7 cellular contexts compared by ENCODE assay signal in the genomic region with DNA sequence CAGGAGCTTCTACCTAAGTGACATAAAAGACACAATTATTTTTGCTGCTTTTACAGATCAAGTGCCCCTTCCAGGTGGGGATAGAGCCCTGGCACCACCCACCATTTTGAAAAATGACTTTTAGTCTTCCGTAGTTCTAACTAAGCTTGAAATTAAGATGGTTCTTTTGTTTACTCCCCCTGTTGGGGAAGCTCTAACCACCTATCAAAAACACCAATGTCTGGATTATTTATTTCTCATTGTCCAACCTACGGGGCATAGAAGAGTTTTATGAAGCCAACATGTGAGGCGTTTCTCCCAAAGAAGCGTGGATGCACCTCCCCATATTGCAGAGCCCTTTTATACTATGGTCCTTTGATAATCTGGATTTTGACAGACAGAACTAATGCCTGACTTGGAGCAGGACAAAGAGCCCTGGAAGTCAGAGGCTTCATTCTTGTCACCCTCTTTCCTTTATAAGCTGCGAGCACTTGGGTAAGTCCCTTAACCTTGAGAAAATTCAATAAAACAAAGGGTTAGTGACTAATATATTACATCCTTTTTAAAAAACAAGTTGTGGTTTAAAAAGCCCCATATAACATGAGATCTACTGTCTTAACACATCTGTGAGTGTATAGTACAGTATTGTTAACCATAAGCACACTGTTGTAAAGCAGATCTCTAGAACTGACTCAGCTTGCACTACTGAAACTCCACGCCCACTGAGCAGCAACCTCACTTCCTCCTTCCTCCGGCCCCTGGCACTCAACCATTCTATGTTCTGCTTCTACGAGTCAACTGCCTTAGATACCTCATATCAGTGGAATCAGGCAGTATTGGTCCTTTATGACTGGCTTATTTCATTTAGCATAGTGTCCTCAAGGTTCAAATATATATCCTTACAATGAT.
DNase-seq lines count a peak whose midpoint lies in the region; ATAC-seq lines count a peak whose summit lies in the region.

No MANE protein-coding gene starts in this region.

- H3K27ac ChIP-seq in naive thymus-derived CD4-positive, alpha-beta T cell (ENCODE audit: low read depth, low read length) = peak overlapping the region; percentile 15

- peaks cover 0 to 18% (median 11%) of the 10 kb centered on the region in 5 donors for H3K36me3 Mint-ChIP-seq in naive thymus-derived CD4-positive, alpha-beta T cell

- ATAC-seq in GM18870 (IDR thresholded peaks at IDR 0.05; ENCODE audit: unreplicated experiment) = peak; percentile 99
- peak; percentile 97 for ATAC-seq in HG02943 (IDR thresholded peaks at IDR 0.05; ENCODE audit: low read depth, unreplicated experiment)
- ATAC-seq in naive thymus-derived CD4-positive, alpha-beta T cell = peak; percentile 94

- no peaks in the 10 kb centered on the region for H3K36me3 ChIP-seq in naive thymus-derived CD4-positive, alpha-beta T cell (ENCODE audit: control insufficient read depth in 2 of 3, insufficient read depth in 3 of 3, low read length in 3 of 3)

- H3K27me3 Mint-ChIP-seq in naive thymus-derived CD4-positive, alpha-beta T cell = no peaks in the 10 kb centered on the region

- CTCF ChIA-PET in naive thymus-derived CD4-positive, alpha-beta T cell (lab: Charles Lee) = interaction anchor here (0.6 to 2.7 kb wide), 4 partner anchors 15 to 69 kb away, joined by 3 to 7 read pairs (median 6); partner anchors contain the start of gene ATXN7L1

- peak overlapping the region; percentile 25 for H3K4me3 ChIP-seq in naive thymus-derived CD4-positive, alpha-beta T cell (ENCODE audit: low read length)

- intact Hi-C loops in naive thymus-derived CD4-positive, alpha-beta T cell (cut with micrococcal nuclease) = loop anchor here (1.0 to 10.0 kb wide), 14 partner anchors 40 to 1056 kb away; partner anchors contain the start of genes ATXN7L1 (in 1 of the 2), NAMPT (in 1 of the 2), PIK3CG (in 1 of the 2) and SYPL1 (in 1 of the 2)

- no peaks in the 10 kb centered on the region for H3K9me3 ChIP-seq in naive thymus-derived CD4-positive, alpha-beta T cell (ENCODE audit: control insufficient read depth in 2 of 3, low read length in 3 of 3)

- H3K4me1 ChIP-seq in naive thymus-derived CD4-positive, alpha-beta T cell (ENCODE audit: control insufficient read depth in 2 of 2, insufficient read depth in 2 of 2, low read length in 2 of 2) = peaks cover 33 to 50% of the 10 kb centered on the region in 2 donors

- DNase-seq in RPMI7951 (ENCODE audit: low read depth) = peak; percentile 69
- DNase-seq in activated T-helper 9 cell treated with anti-CD3 and anti-CD28 coated beads, Interleukin-2, amount 50 U/mL, for 16 hours (ENCODE audit: low read depth) = peak; percentile 74
- DNase-seq in naive thymus-derived CD4-positive, alpha-beta T cell = peak; percentile 11 to 77 (median 38)
- DNase-seq in mesenteric fat pad (ENCODE audit: low spot score) = no peak
- no peak for DNase-seq in NCI-H1105 (lab: John Stamatoyannopoulos, UW)

- H3K27me3 ChIP-seq in naive thymus-derived CD4-positive, alpha-beta T cell (ENCODE audit: control insufficient read depth in 2 of 2, insufficient read depth in 2 of 2, low read length in 2 of 2) = no peaks in the 10 kb centered on the region

- POLR2A ChIA-PET in naive thymus-derived CD4-positive, alpha-beta T cell (lab: Charles Lee) = interaction anchor here (0.5 to 1.0 kb wide), 4 partner anchors 8 to 264 kb away, joined by 3 to 4 read pairs (median 3); no protein-coding TSS in a partner anchor

- peak overlapping the region in 8 of 10 donors; percentile 1 to 68 (median 31) for H3K4me3 Mint-ChIP-seq in naive thymus-derived CD4-positive, alpha-beta T cell

- H3K9me3 Mint-ChIP-seq in naive thymus-derived CD4-positive, alpha-beta T cell = peaks cover 0 to 1% (median 0%) of the 10 kb centered on the region in 11 donors

- H3K27ac Mint-ChIP-seq in naive thymus-derived CD4-positive, alpha-beta T cell = peak overlapping the region in 8 of 9 donors; percentile 0 to 93 (median 45)

- H3K4me1 Mint-ChIP-seq in naive thymus-derived CD4-positive, alpha-beta T cell = peaks cover 40 to 73% (median 65%) of the 10 kb centered on the region in 7 donors

Comparison
In these comparisons a context has a peak if more than half of its experiments do, and no peak if none do; other contexts are left out.
1. DNase-seq: peak in RPMI7951 (single experiment), activated T-helper 9 cell treated with anti-CD3 and anti-CD28 coated beads, Interleukin-2, amount 50 U/mL, for 16 hours (single experiment) and naive thymus-derived CD4-positive, alpha-beta T cell (9 of 9); none in mesenteric fat pad (single experiment) and NCI-H1105 (single experiment).
2. Peak in every context shown above with its lines, with median percentiles within 50 percentile points of each other: ATAC-seq.